In genomic region chr5:41414598-41414997, GRCh38 we compare ENCODE assay signal across 12 cellular contexts.
DNase-seq lines count a peak whose midpoint lies in the region; ATAC-seq, FAIRE-seq and TF ChIP-seq lines count a peak whose summit lies in the region.
"Had no signal": no experiment of that assay in that cellular context is flagged by ENCODE, and none has a peak within 500 bp of the region (broad histone marks: within the 10 kb centered on the region; RNA-seq: fewer than 3 reads in every experiment).

No MANE protein-coding gene starts in this region.

- no peak overlapping the region for H3K4me3 ChIP-seq in K562
- no peak overlapping the region for H3K4me3 ChIP-seq in HepG2 (replicated peaks in 1 of 3; ENCODE audit: insufficient read depth in 1 of 3, low read depth in 2 of 3, low read length in 3 of 3)

- no peaks in the 10 kb centered on the region for H3K9me3 Mint-ChIP-seq in activated T-helper 1 cell treated with anti-CD3 and anti-CD28 coated beads, Interleukin-12 subunit alpha, Interleukin-12 subunit beta, Interleukin-2, Interleukin-4 antibody, amounts not matched to agents 30 ng/mL and 10 ng/mL and 1 ng/mL, durations not matched to agents 14 hours and 24 hours and 36 hours

- H3K4me2 ChIP-seq in K562 (ENCODE audit: insufficient read depth, low read length) (no peak overlapping the region), HepG2 (ENCODE audit: low read depth, low read length) (no peak overlapping the region)

- H2AFZ ChIP-seq in K562 (ENCODE audit: low read depth, low read length) = no peak overlapping the region
- H2AFZ ChIP-seq in HepG2 (ENCODE audit: low read length) = no peak overlapping the region

- no peaks in the 10 kb centered on the region for H3K79me2 ChIP-seq in K562 (ENCODE audit: control insufficient read depth, insufficient read depth, low read length)
- H3K79me2 ChIP-seq in HepG2 (ENCODE audit: insufficient read depth, low read length) = no peaks in the 10 kb centered on the region

- no peak overlapping the region for H3K27ac Mint-ChIP-seq in activated T-helper 1 cell treated with anti-CD3 and anti-CD28 coated beads, Interleukin-12 subunit alpha, Interleukin-12 subunit beta, Interleukin-2, Interleukin-4 antibody, amounts not matched to agents 30 ng/mL and 10 ng/mL and 1 ng/mL, durations not matched to agents 14 hours and 24 hours and 36 hours
- H3K27ac Mint-ChIP-seq: activated CD8-positive, alpha-beta T cell treated with anti-CD3 and anti-CD28 coated beads, Interleukin-2, amount 10 ng/mL, durations not matched to agents 7 days and 5 days had no signal

- TF ChIP-seq EP300 in K562 (IDR thresholded peaks at IDR 0.05; ENCODE audit: low read length) (no peak), HepG2 (IDR thresholded peaks at IDR 0.05; ENCODE audit: low read depth in 2 of 2, low read length in 2 of 2) (peak in 1 of 2 experiments; percentile 54; a peak in 2 of 4 replicates), HepG2 (CRISPR knock-in tag; IDR thresholded peaks at IDR 0.05; ENCODE audit: borderline replicate concordance) (peak; percentile 44; the same call in 1 of the 2 replicates)

- peak; percentile 61 for DNase-seq in AG20443 (ENCODE audit: low spot score)
- DNase-seq in K562 (ENCODE audit: extremely low read depth in 1 of 4, low spot score in 3 of 4) = peak in 1 of 4 experiments; percentile 7
- peak; percentile 79 for DNase-seq in HepG2 (ENCODE audit: low spot score)
- DNase-seq in activated T-helper 1 cell treated with anti-CD3 and anti-CD28 coated beads, Interleukin-12 subunit alpha, Interleukin-12 subunit beta, Interleukin-2, Interleukin-4 antibody, amounts not matched to agents 30 ng/mL and 10 ng/mL and 1 ng/mL, durations not matched to agents 14 hours and 24 hours and 36 hours (ENCODE audit: low spot score) = no peak
- DNase-seq in NCI-H1417 (lab: John Stamatoyannopoulos, UW) = no peak
- DNase-seq: activated CD8-positive, alpha-beta T cell treated with anti-CD3 and anti-CD28 coated beads, Interleukin-2, amount 10 ng/mL, durations not matched to agents 7 days and 5 days; COR-L47; NK-92 treated with Interleukin-12 subunit alpha and Interleukin-12 subunit beta, amount 100 ng/mL, for 24 hours; occipital lobe had no signal

- no peaks in the 10 kb centered on the region for H3K9me1 ChIP-seq in K562 (ENCODE audit: control insufficient read depth, insufficient read depth, low read length)

- H3K36me3 ChIP-seq in K562 (ENCODE audit: control insufficient read depth, insufficient read depth, low read length) = no peaks in the 10 kb centered on the region
- H3K36me3 ChIP-seq in HepG2 (replicated peaks in 1 of 2; ENCODE audit: control insufficient read depth in 1 of 2, insufficient read depth in 2 of 2, low read length in 2 of 2) = no peaks in the 10 kb centered on the region

- TF ChIP-seq RAD21 in K562 (CRISPR knock-in tag; conservative IDR thresholded peaks at IDR 0.05 in 1 of 2, IDR thresholded peaks at IDR 0.05 in 1 of 2) = no peak
- no peak for TF ChIP-seq RAD21 in HepG2 (CRISPR knock-in tag; IDR thresholded peaks at IDR 0.05)

- H3K9me3 ChIP-seq in K562 (replicated peaks; ENCODE audit: control insufficient read depth, insufficient read depth, low read depth, low read length) (no peaks in the 10 kb centered on the region; the same call in 1 of the 2 replicates), HepG2 (ENCODE audit: low read length) (no peaks in the 10 kb centered on the region)

- BruUV-seq in K562 (replicated peaks; lab: Mats Ljungman, UMichigan) = no TSS peak
- BruUV-seq in HepG2 (replicated peaks; lab: Mats Ljungman, UMichigan) = no TSS peak

- H3K36me3 Mint-ChIP-seq in activated T-helper 1 cell treated with anti-CD3 and anti-CD28 coated beads, Interleukin-12 subunit alpha, Interleukin-12 subunit beta, Interleukin-2, Interleukin-4 antibody, amounts not matched to agents 30 ng/mL and 10 ng/mL and 1 ng/mL, durations not matched to agents 14 hours and 24 hours and 36 hours (ENCODE audit: low read depth) = no peaks in the 10 kb centered on the region

- no peaks in the 10 kb centered on the region for H3K4me1 Mint-ChIP-seq in activated T-helper 1 cell treated with anti-CD3 and anti-CD28 coated beads, Interleukin-12 subunit alpha, Interleukin-12 subunit beta, Interleukin-2, Interleukin-4 antibody, amounts not matched to agents 30 ng/mL and 10 ng/mL and 1 ng/mL, durations not matched to agents 14 hours and 24 hours and 36 hours (ENCODE audit: low read depth)

- ATAC-seq in HG03565 (IDR thresholded peaks at IDR 0.05; ENCODE audit: unreplicated experiment) = peak; percentile 49
- ATAC-seq in K562 = no peak
- ATAC-seq in HepG2 = peak; percentile 95
- no peak for ATAC-seq in GM21423 (IDR thresholded peaks at IDR 0.05; ENCODE audit: unreplicated experiment)
- no peak for ATAC-seq in HG03139 (IDR thresholded peaks at IDR 0.05; ENCODE audit: unreplicated experiment)
- ATAC-seq: activated CD8-positive, alpha-beta T cell treated with anti-CD3 and anti-CD28 coated beads, Interleukin-2, amount 10 ng/mL, durations not matched to agents 7 days and 5 days had no signal

- no peak for FAIRE-seq in K562 (lab: Jason Lieb, UNC)
- no peak for FAIRE-seq in HepG2 (lab: Jason Lieb, UNC)

- H3K4me3 Mint-ChIP-seq in activated T-helper 1 cell treated with anti-CD3 and anti-CD28 coated beads, Interleukin-12 subunit alpha, Interleukin-12 subunit beta, Interleukin-2, Interleukin-4 antibody, amounts not matched to agents 30 ng/mL and 10 ng/mL and 1 ng/mL, durations not matched to agents 14 hours and 24 hours and 36 hours = no peak overlapping the region
- H3K4me3 Mint-ChIP-seq: activated CD8-positive, alpha-beta T cell treated with anti-CD3 and anti-CD28 coated beads, Interleukin-2, amount 10 ng/mL, durations not matched to agents 7 days and 5 days had no signal

- H3K27me3 ChIP-seq in K562 (ENCODE audit: control insufficient read depth in 2 of 2, insufficient read depth in 2 of 2, low read length in 2 of 2) (no peaks in the 10 kb centered on the region), HepG2 (ENCODE audit: control insufficient read depth in 1 of 2, insufficient read depth in 2 of 2, low read length in 2 of 2) (no peaks in the 10 kb centered on the region)

- H3K27ac ChIP-seq in K562 (ENCODE audit: extremely low read depth, low read depth, low read length) (no peak overlapping the region), HepG2 (ENCODE audit: extremely low read length, insufficient read depth, low read length) (no peak overlapping the region)

- CTCF ChIA-PET in K562 (lab: Yijun Ruan, JAX; ENCODE audit: low intra/inter-chr PET ratio) (no interaction called here), HepG2 (lab: Yijun Ruan, JAX; ENCODE audit: low intra/inter-chr PET ratio, low total read pairs) (no interaction called here)

- intact Hi-C loops in K562 (cut with micrococcal nuclease) (no loop called here), HepG2 (cut with micrococcal nuclease; ENCODE audit: unreplicated experiment) (loop anchor here (10.0 kb wide), 1 partner anchor 220 kb away; no protein-coding TSS in a partner anchor)
- intact Hi-C loops in activated T-helper 1 cell treated with anti-CD3 and anti-CD28 coated beads, Interleukin-12 subunit alpha, Interleukin-12 subunit beta, Interleukin-2, Interleukin-4 antibody, amounts not matched to agents 30 ng/mL and 10 ng/mL and 1 ng/mL, durations not matched to agents 14 hours and 24 hours and 36 hours (cut with micrococcal nuclease) = no loop called here

- peaks cover 1% of the 10 kb centered on the region for H3K27me3 Mint-ChIP-seq in activated T-helper 1 cell treated with anti-CD3 and anti-CD28 coated beads, Interleukin-12 subunit alpha, Interleukin-12 subunit beta, Interleukin-2, Interleukin-4 antibody, amounts not matched to agents 30 ng/mL and 10 ng/mL and 1 ng/mL, durations not matched to agents 14 hours and 24 hours and 36 hours (ENCODE audit: insufficient read depth)

- H3K9ac ChIP-seq in K562 (ENCODE audit: insufficient read depth in 1 of 2, low read depth in 2 of 2, low read length in 2 of 2) (no peak overlapping the region), HepG2 (ENCODE audit: insufficient read depth, low read depth, low read length) (no peak overlapping the region)

- POLR2A ChIA-PET in K562 (lab: Yijun Ruan, JAX) (no interaction called here), HepG2 (lab: Yijun Ruan, JAX) (no interaction called here)

- no peak for TF ChIP-seq POLR2A in K562 (conservative IDR thresholded peaks at IDR 0.05)
- no peak for TF ChIP-seq POLR2A in HepG2 (IDR thresholded peaks at IDR 0.05; ENCODE audit: insufficient read depth in 1 of 2, low read depth in 2 of 2, low read length in 2 of 2)

- in situ Hi-C loops in K562 (cut with MboI) (no loop called here), HepG2 (cut with HindIII; ENCODE audit: extremely low pct_ligation_motif_present, low pct_unique_long_range_greater_than_20kb) (no loop called here)

- no peak for TF ChIP-seq CTCF in K562 (IDR thresholded peaks at IDR 0.05 in 2 of 3, conservative IDR thresholded peaks at IDR 0.05 in 1 of 3; ENCODE audit: insufficient read depth in 2 of 3, low read depth in 1 of 3, low read length in 3 of 3)
- no peak for TF ChIP-seq CTCF in HepG2 (CRISPR knock-in tag; IDR thresholded peaks at IDR 0.05)

- no peaks in the 10 kb centered on the region for H3K4me1 ChIP-seq in K562 (replicated peaks in 1 of 2; ENCODE audit: control insufficient read depth in 2 of 2, insufficient read depth in 2 of 2, low read length in 2 of 2)
- H3K4me1 ChIP-seq in HepG2 (ENCODE audit: insufficient read depth, low read length) = peaks cover 7% of the 10 kb centered on the region

- no peaks in the 10 kb centered on the region for H4K20me1 ChIP-seq in K562 (replicated peaks; ENCODE audit: control insufficient read depth, insufficient read depth, low read length)
- H4K20me1 ChIP-seq in HepG2 (ENCODE audit: insufficient read depth, low read length) = no peaks in the 10 kb centered on the region

- 0% methylated on average over 2 of the region's 2 CpGs for WGBS in K562 (ENCODE audit: insufficient coverage, low coverage, missing lambda C conversion rate)
- 31% methylated on average over 2 of the region's 2 CpGs for WGBS in HepG2 (ENCODE audit: low lambda C conversion rate)

TF ChIP-seq in K562, 482 proteins besides CTCF, POLR2A, EP300 and RAD21 (continues in another document):
- TF ChIP-seq NR2C2 (CRISPR knock-in tag; IDR thresholded peaks at IDR 0.05) (no peak), NR2C2 (tag; IDR thresholded peaks at IDR 0.05) (no peak), ZNF24 (IDR thresholded peaks at IDR 0.05) (no peak), TRIM24 (IDR thresholded peaks at IDR 0.05) (peak in 1 of 2 experiments; percentile 25; a peak in 1 of 4 replicates), ZSCAN29 (IDR thresholded peaks at IDR 0.05) (no peak), SMARCC2 (IDR thresholded peaks at IDR 0.05; ENCODE audit: low read depth) (no peak), ARID1B (IDR thresholded peaks at IDR 0.05) (0 out of 2 replicates have a peak, but pooled peaks have one; percentile 12)

TF ChIP-seq in HepG2, 621 proteins besides CTCF, POLR2A, EP300 and RAD21 (continues in another document):
- TF ChIP-seq ZNF607 (CRISPR knock-in tag; IDR thresholded peaks at IDR 0.05; ENCODE audit: borderline replicate concordance) (no peak), ZNF619 (CRISPR knock-in tag; IDR thresholded peaks at IDR 0.05) (no peak), ZNF496 (CRISPR knock-in tag; IDR thresholded peaks at IDR 0.05; ENCODE audit: insufficient replicate concordance) (no peak), TGIF2 (CRISPR knock-in tag; IDR thresholded peaks at IDR 0.05) (no peak)

Comparison
In these comparisons a context has a peak if more than half of its experiments do, and no peak if none do; other contexts are left out.
1. DNase-seq: peak in AG20443 (single experiment) and HepG2 (single experiment); none in activated T-helper 1 cell treated with anti-CD3 and anti-CD28 coated beads, Interleukin-12 subunit alpha, Interleukin-12 subunit beta, Interleukin-2, Interleukin-4 antibody, amounts not matched to agents 30 ng/mL and 10 ng/mL and 1 ng/mL, durations not matched to agents 14 hours and 24 hours and 36 hours (single experiment) and NCI-H1417 (0 of 3).
2. ATAC-seq: peak in HG03565 (single experiment) and HepG2 (single experiment); none in K562 (single experiment), GM21423 (single experiment) and HG03139 (single experiment).